In the genomic region with DNA sequence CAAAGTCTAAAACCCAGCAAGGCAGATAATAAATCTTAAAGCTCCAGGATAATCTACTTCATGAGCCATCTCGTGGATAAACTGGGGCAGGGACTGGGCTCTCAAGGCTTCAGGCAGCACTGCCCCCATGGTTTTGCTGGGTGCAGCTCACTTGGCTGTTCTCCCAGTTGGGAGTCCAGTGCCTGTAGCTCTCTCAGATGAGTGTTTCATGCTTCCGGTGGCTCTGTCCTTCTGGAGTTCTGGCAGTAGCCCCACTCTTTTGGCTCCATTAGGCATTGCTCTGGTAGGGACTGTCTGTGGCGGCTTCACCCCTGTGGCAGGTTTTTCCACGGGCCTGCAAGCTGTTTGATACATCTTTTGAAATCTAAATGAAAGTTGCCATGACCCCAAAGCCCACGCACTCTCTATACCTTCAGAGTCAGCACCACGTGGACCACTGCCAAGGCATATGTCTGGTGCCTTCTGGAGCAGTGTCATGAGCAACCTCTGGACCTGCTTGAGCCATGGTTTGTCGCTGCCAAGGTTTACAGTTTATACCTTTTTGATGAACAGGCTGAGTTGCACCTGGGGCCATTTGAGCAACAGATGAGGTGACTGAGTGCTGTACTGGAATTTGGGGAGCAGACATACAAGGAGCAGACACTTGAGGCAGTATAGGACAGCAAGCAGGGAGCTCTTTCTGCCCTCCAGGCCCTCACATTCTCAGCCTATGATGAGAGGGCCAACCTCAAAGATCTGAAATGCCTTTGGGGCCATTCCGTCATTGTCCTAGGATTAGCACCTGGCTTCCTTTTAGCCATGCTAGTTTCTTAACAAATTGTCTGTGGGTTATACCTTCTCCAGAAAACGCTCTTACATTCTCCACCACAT, we compare ENCODE assay signal across 1 cellular context.
TF ChIP-seq lines count a peak whose summit lies in the region.

No MANE protein-coding gene starts in this region.

TF ChIP-seq in H1, 55 proteins besides CTCF, POLR2A, EP300 and RAD21 (continued from another document):
- TF ChIP-seq POLR2AphosphoS5 (IDR thresholded peaks at IDR 0.05; ENCODE audit: low read depth, low read length) (no peak), BACH1 (IDR thresholded peaks at IDR 0.05; ENCODE audit: low read length) (no peak), ASH2L (IDR thresholded peaks at IDR 0.05; ENCODE audit: low read length) (no peak), SIRT6 (IDR thresholded peaks at IDR 0.05; ENCODE audit: low read length) (no peak), BCL11A (IDR thresholded peaks at IDR 0.05; ENCODE audit: low read depth in 2 of 2, low read length in 2 of 2) (no peak), SRF (IDR thresholded peaks at IDR 0.05; ENCODE audit: low read depth, low read length) (no peak)
